ENCODE assay signal across 19 cellular contexts in genomic region chr10:98299341-98299740, GRCh38. TPM values are rescaled to one million over a fixed set of nuclear protein-coding genes. Genes with fewer than 3 reads are reported as not detected.
A peak's percentile ranks its signal among the peaks of the same experiment; 100 is the strongest.
DNase-seq lines count a peak whose midpoint lies in the region; ATAC-seq, FAIRE-seq and TF ChIP-seq lines count a peak whose summit lies in the region.
"Had no signal": no experiment of that assay in that cellular context is flagged by ENCODE, and none has a peak within 500 bp of the region (broad histone marks: within the 10 kb centered on the region; RNA-seq: fewer than 3 reads in every experiment).

No MANE protein-coding gene starts in this region.

- no peak overlapping the region for H3K9ac ChIP-seq in HepG2 (ENCODE audit: insufficient read depth, low read depth, low read length)
- H3K9ac ChIP-seq: parathyroid adenoma had no signal

- H3K4me3 ChIP-seq in brain microvascular endothelial cell (ENCODE audit: low read depth, low read length): no peak overlapping the region
- H3K4me3 ChIP-seq in HepG2 (replicated peaks in 1 of 3; ENCODE audit: insufficient read depth in 1 of 3, low read depth in 2 of 3, low read length in 3 of 3): no peak overlapping the region
- H3K4me3 ChIP-seq in Peyer's patch: no peak overlapping the region
- H3K4me3 ChIP-seq: esophagus squamous epithelium, SK-N-MC had no signal

- TF ChIP-seq POLR2A in HepG2 (IDR thresholded peaks at IDR 0.05; ENCODE audit: insufficient read depth in 1 of 2, low read depth in 2 of 2, low read length in 2 of 2) (no peak), Peyer's patch (IDR thresholded peaks at IDR 0.05) (no peak)

- DNase-seq in EH (ENCODE audit: low read depth): peak; percentile 51
- peak; percentile 22 for DNase-seq in brain microvascular endothelial cell
- no peak for DNase-seq in HepG2 (ENCODE audit: low spot score)
- no peak for DNase-seq in Calu3
- DNase-seq in Peyer's patch: no peak
- no peak for DNase-seq in DMS53 (lab: John Stamatoyannopoulos, UW)
- no peak for DNase-seq in natural killer cell
- DNase-seq: activated T-cell treated with anti-CD3 and anti-CD28 coated beads, Interleukin-2, amount 50 U/mL, for 24 hours; esophagus squamous epithelium; left cardiac atrium; MV-4-11; NCI-H2029 treated with DMSO at 0.1 percent for 48 hours; NCI-H510A; stimulated activated CD4-positive, alpha-beta T cell treated with anti-CD3 and anti-CD28 coated beads, Interleukin-4, amount 100 ng/mL, for 24 hours had no signal

- H3K9me3 Mint-ChIP-seq in Calu3 (ENCODE audit: low read depth, unreplicated experiment) (no peaks in the 10 kb centered on the region), natural killer cell (no peaks in the 10 kb centered on the region)
- H3K9me3 Mint-ChIP-seq: activated naive CD4-positive, alpha-beta T cell treated with anti-CD3 and anti-CD28 coated beads, Interleukin-2, amount 50 U/mL, for 72 hours; activated T-cell treated with anti-CD3 and anti-CD28 coated beads, Interleukin-2, amount 50 U/mL, for 24 hours had no signal

- CTCF ChIA-PET in HepG2 (lab: Yijun Ruan, JAX; ENCODE audit: low intra/inter-chr PET ratio, low total read pairs): no interaction called here
- CTCF ChIA-PET in Calu3 (lab: Charles Lee): no interaction called here

- intact Hi-C loops in HepG2 (cut with micrococcal nuclease; ENCODE audit: unreplicated experiment): no loop called here
- intact Hi-C loops in Calu3 (cut with micrococcal nuclease; ENCODE audit: unreplicated experiment): no loop called here
- intact Hi-C loops in natural killer cell (cut with micrococcal nuclease): no loop called here

- TF ChIP-seq RAD21 in Ishikawa (IDR thresholded peaks at IDR 0.05; ENCODE audit: low read depth): no peak
- TF ChIP-seq RAD21 in HepG2 (CRISPR knock-in tag; IDR thresholded peaks at IDR 0.05): no peak

- no peak overlapping the region for H2AFZ ChIP-seq in HepG2 (ENCODE audit: low read length)
- H2AFZ ChIP-seq: parathyroid adenoma had no signal

- H3K9me3 ChIP-seq in HepG2 (ENCODE audit: low read length) (no peaks in the 10 kb centered on the region), Peyer's patch (no peaks in the 10 kb centered on the region)
- H3K9me3 ChIP-seq: esophagus squamous epithelium had no signal

- H3K36me3 Mint-ChIP-seq in Calu3 (ENCODE audit: insufficient read depth, unreplicated experiment) (no peaks in the 10 kb centered on the region), natural killer cell (no peaks in the 10 kb centered on the region)
- H3K36me3 Mint-ChIP-seq: activated naive CD4-positive, alpha-beta T cell treated with anti-CD3 and anti-CD28 coated beads, Interleukin-2, amount 50 U/mL, for 72 hours had no signal

- H3K36me3 ChIP-seq in brain microvascular endothelial cell (replicated peaks) (no peaks in the 10 kb centered on the region), HepG2 (replicated peaks in 1 of 2; ENCODE audit: control insufficient read depth in 1 of 2, insufficient read depth in 2 of 2, low read length in 2 of 2) (no peaks in the 10 kb centered on the region), Peyer's patch (no peaks in the 10 kb centered on the region)
- H3K36me3 ChIP-seq: esophagus squamous epithelium had no signal

- H3K27ac ChIP-seq in brain microvascular endothelial cell: no peak overlapping the region
- no peak overlapping the region for H3K27ac ChIP-seq in HepG2 (ENCODE audit: extremely low read length, insufficient read depth, low read length)
- H3K27ac ChIP-seq in Peyer's patch: no peak overlapping the region
- H3K27ac ChIP-seq: esophagus squamous epithelium, parathyroid adenoma, SK-N-MC had no signal

- POLR2A ChIA-PET in HepG2 (lab: Yijun Ruan, JAX): no interaction called here

- BruUV-seq in HepG2 (replicated peaks; lab: Mats Ljungman, UMichigan) (no TSS peak), Calu3 (replicated peaks; lab: Mats Ljungman, UMichigan) (no TSS peak)

- no peaks in the 10 kb centered on the region for H4K20me1 ChIP-seq in HepG2 (ENCODE audit: insufficient read depth, low read length)

- in situ Hi-C loops in brain microvascular endothelial cell (cut with HindIII; ENCODE audit: low pct_ligation_motif_present, low sequenced_read_pairs): no loop called here
- in situ Hi-C loops in HepG2 (cut with HindIII; ENCODE audit: extremely low pct_ligation_motif_present, low pct_unique_long_range_greater_than_20kb): no loop called here

- no peak overlapping the region for H3K27ac Mint-ChIP-seq in Calu3 (ENCODE audit: unreplicated experiment)
- no peak overlapping the region for H3K27ac Mint-ChIP-seq in natural killer cell
- H3K27ac Mint-ChIP-seq: activated naive CD4-positive, alpha-beta T cell treated with anti-CD3 and anti-CD28 coated beads, Interleukin-2, amount 50 U/mL, for 72 hours; activated T-cell treated with anti-CD3 and anti-CD28 coated beads, Interleukin-2, amount 50 U/mL, for 24 hours had no signal

- peaks cover 24% of the 10 kb centered on the region for H3K27me3 Mint-ChIP-seq in Calu3 (ENCODE audit: unreplicated experiment)
- peaks cover 7 to 25% of the 10 kb centered on the region in 2 donors for H3K27me3 Mint-ChIP-seq in natural killer cell (ENCODE audit: low read depth in 2 of 2)

- no peak overlapping the region for H3K4me3 Mint-ChIP-seq in Calu3 (ENCODE audit: low read depth, unreplicated experiment)
- no peak overlapping the region for H3K4me3 Mint-ChIP-seq in natural killer cell
- H3K4me3 Mint-ChIP-seq: activated T-cell treated with anti-CD3 and anti-CD28 coated beads, Interleukin-2, amount 50 U/mL, for 24 hours had no signal

- H3K27me3 ChIP-seq in brain microvascular endothelial cell (replicated peaks) (peaks cover 2% of the 10 kb centered on the region), HepG2 (ENCODE audit: control insufficient read depth in 1 of 2, insufficient read depth in 2 of 2, low read length in 2 of 2) (peaks cover 3 to 20% of the 10 kb centered on the region in 2 experiments; a peak in 2 of 5 replicates), Peyer's patch (no peaks in the 10 kb centered on the region)

- H3K4me1 Mint-ChIP-seq in Calu3 (ENCODE audit: low read depth, unreplicated experiment): peaks cover 9% of the 10 kb centered on the region
- peaks cover 9 to 16% of the 10 kb centered on the region in 2 donors for H3K4me1 Mint-ChIP-seq in natural killer cell

- H3K79me2 ChIP-seq in HepG2 (ENCODE audit: insufficient read depth, low read length): no peaks in the 10 kb centered on the region
- H3K79me2 ChIP-seq: parathyroid adenoma had no signal

- FAIRE-seq in HepG2 (lab: Jason Lieb, UNC): no peak

- H3K4me1 ChIP-seq in HepG2 (ENCODE audit: insufficient read depth, low read length) (peaks cover 18% of the 10 kb centered on the region), Peyer's patch (no peaks in the 10 kb centered on the region)
- H3K4me1 ChIP-seq: parathyroid adenoma had no signal

- TF ChIP-seq EP300 in Ishikawa (IDR thresholded peaks at IDR 0.05; ENCODE audit: borderline replicate concordance) (no peak), HepG2 (IDR thresholded peaks at IDR 0.05; ENCODE audit: low read depth in 2 of 2, low read length in 2 of 2) (no peak), HepG2 (CRISPR knock-in tag; IDR thresholded peaks at IDR 0.05; ENCODE audit: borderline replicate concordance) (no peak)

- ATAC-seq in HepG2: no peak
- ATAC-seq in natural killer cell: no peak
- ATAC-seq: activated naive CD4-positive, alpha-beta T cell treated with anti-CD3 and anti-CD28 coated beads, Interleukin-2, amount 50 U/mL, for 72 hours; left cardiac atrium had no signal

- H3K4me2 ChIP-seq in HepG2 (ENCODE audit: low read depth, low read length): no peak overlapping the region

- TF ChIP-seq CTCF in brain microvascular endothelial cell (IDR thresholded peaks at IDR 0.05; ENCODE audit: low read depth, low read length, missing control alignments): no peak
- no peak for TF ChIP-seq CTCF in HepG2 (CRISPR knock-in tag; IDR thresholded peaks at IDR 0.05)
- no peak for TF ChIP-seq CTCF in Calu3 (IDR thresholded peaks at IDR 0.05; ENCODE audit: unreplicated experiment)
- no peak for TF ChIP-seq CTCF in Peyer's patch (IDR thresholded peaks at IDR 0.05)
- TF ChIP-seq CTCF in natural killer cell (IDR thresholded peaks at IDR 0.05): no peak

- 46% methylated on average over 7 of the region's 9 CpGs for WGBS in HepG2 (ENCODE audit: low lambda C conversion rate)

TF ChIP-seq in HepG2, 621 proteins besides CTCF, POLR2A, EP300 and RAD21 (continues in another document):
- TF ChIP-seq ZNF713 (CRISPR knock-in tag; IDR thresholded peaks at IDR 0.05): no peak
- no peak for TF ChIP-seq ATM (IDR thresholded peaks at IDR 0.05; ENCODE audit: borderline replicate concordance)

RNA-seq across cellular contexts. Expression of gene LOXL4, which starts 31.3 kb away (rescaled TPM):
- 3.8 and 8.8 TPM in 2 replicates for total RNA-seq in HepG2 (2016; rRNA removed; fragmentation: Illumina TruSeq; extraction: Trizol)
- 0.91 and 0.97 TPM in 2 replicates for total RNA-seq in HepG2 (2016; cell fraction: cytosol; rRNA removed; fragmentation: Illumina TruSeq; extraction: Trizol; ENCODE audit: low read depth)
- total RNA-seq in HepG2 (2016; cell fraction: insoluble cytoplasmic fraction; rRNA removed; fragmentation: Illumina TruSeq; extraction: Trizol): 3.1 and 9.9 TPM in 2 replicates
- total RNA-seq in HepG2 (2016; cell fraction: membrane; rRNA removed; fragmentation: Illumina TruSeq; extraction: Trizol): 2.6 and 3.1 TPM in 2 replicates
- total RNA-seq in HepG2 (2016; cell fraction: nucleus; rRNA removed; fragmentation: Illumina TruSeq; extraction: Trizol): 9.7 TPM in 2 replicates
- polyA plus RNA-seq in HepG2 (2011; rRNA removed): 21.1 and 31.3 TPM in 2 replicates
- polyA plus RNA-seq in HepG2 (2011; cell fraction: cytosol; rRNA removed): 19.8 and 25.9 TPM in 2 replicates
- polyA plus RNA-seq in HepG2 (2011; cell fraction: nucleus; rRNA removed): 20.8 and 24.7 TPM in 2 replicates
- polyA plus RNA-seq in HepG2 (2012): 12.1 and 16.1 TPM in 2 replicates
- polyA plus RNA-seq in HepG2 (2016; cell fraction: cytosol; fragmentation: Illumina TruSeq; extraction: Trizol; ENCODE audit: low read depth): 0.87 and 1.0 TPM in 2 replicates
- polyA plus RNA-seq in HepG2 (2016; cell fraction: insoluble cytoplasmic fraction; fragmentation: Illumina TruSeq; extraction: Trizol; ENCODE audit: low read depth): 3.1 and 3.6 TPM in 2 replicates
- polyA plus RNA-seq in HepG2 (2016; cell fraction: membrane; fragmentation: Illumina TruSeq; extraction: Trizol; ENCODE audit: low read depth): 2.1 and 2.4 TPM in 2 replicates
- 12.3 and 13.7 TPM in 2 replicates for polyA plus RNA-seq in HepG2 (2016; cell fraction: nucleus; fragmentation: Illumina TruSeq; extraction: Trizol; ENCODE audit: insufficient read depth, low read depth)
- polyA minus RNA-seq in HepG2 (2011; rRNA and poly(A)+ RNA removed; ENCODE audit: low replicate concordance): 33.3 TPM in 1 of 2 replicates, not detected in the other
- 13.7 and 23.0 TPM in 2 replicates for polyA minus RNA-seq in HepG2 (2011; cell fraction: cytosol; rRNA and poly(A)+ RNA removed)
- polyA minus RNA-seq in HepG2 (2011; cell fraction: nucleus; rRNA and poly(A)+ RNA removed): 7.2 and 9.9 TPM in 2 replicates
- 2.2 and 2.6 TPM in 2 replicates for total RNA-seq in Calu3 (2022)
- 1 to 10 TPM in 2 of 4 donors, under 1 TPM in 1, not detected in 1; 0.85 to 1.7 (median 1.6) TPM for total RNA-seq in Peyer's patch
- total RNA-seq in natural killer cell: under 1 TPM in 1 of 3 donors, not detected in 2; 0.23 TPM
- total RNA-seq: activated naive CD4-positive, alpha-beta T cell treated with anti-CD3 and anti-CD28 coated beads, Interleukin-2, amount 50 U/mL, for 72 hours; OCI-LY7 had no signal

Comparison
In these comparisons a context has a peak if more than half of its experiments do, and no peak if none do; other contexts are left out.
1. DNase-seq: peak in EH (single experiment) and brain microvascular endothelial cell (single experiment); none in HepG2 (single experiment), Calu3 (single experiment), Peyer's patch (0 of 3), DMS53 (single experiment) and natural killer cell (single experiment).